In genomic region chr12:57520008-57520726, GRCh38 we compare ENCODE assay signal across 8 cellular contexts. TPM values are rescaled to one million over a fixed set of nuclear protein-coding genes. Genes with fewer than 3 reads are reported as not detected.
A peak's percentile ranks its signal among the peaks of the same experiment; 100 is the strongest.
DNase-seq lines count a peak whose midpoint lies in the region; ATAC-seq and TF ChIP-seq lines count a peak whose summit lies in the region.

Gene DDIT3 (minus strand): TSS chr12:57520514. CDS start chr12:57517406, 3,108 bp downstream.

- WGBS in neuronal stem cell (ENCODE audit: extremely low coverage in 2 of 2, insufficient read length in 2 of 2, insufficient replicate concordance in 1 of 2), 2 donors, result no CpG with 5 or more reads among the region's 48 CpGs

- H2BK120ac ChIP-seq in neuronal stem cell (ENCODE audit: low read depth, low read length), result no peak within 1 kb of the TSS

- peak; percentile 77 for ATAC-seq in foreskin keratinocyte

- H3K27me3 ChIP-seq in SJSA1 (replicated peaks) (no peaks in the 10 kb centered on the region), foreskin keratinocyte (no peaks in the 10 kb centered on the region), neuronal stem cell (ENCODE audit: control insufficient read depth in 3 of 3, insufficient read depth in 3 of 3, low read depth in 1 of 3, low read length in 3 of 3) (peaks cover 0 to 2% (median 0%) of the 10 kb centered on the region in 3 experiments), subcutaneous abdominal adipose tissue (ENCODE audit: control insufficient read depth in 5 of 5, insufficient read depth in 4 of 5, low read length in 5 of 5) (no peaks in the 10 kb centered on the region)

- H3K36me3 ChIP-seq in SJSA1 (peaks cover 73% of the 10 kb centered on the region), neuronal stem cell (replicated peaks in 1 of 2; ENCODE audit: control insufficient read depth in 2 of 2, insufficient read depth in 2 of 2, low read length in 2 of 2) (peaks cover 17 to 58% of the 10 kb centered on the region in 2 donors), subcutaneous abdominal adipose tissue (ENCODE audit: control insufficient read depth in 5 of 5, insufficient read depth in 5 of 5, low read length in 5 of 5) (peaks cover 10 to 40% (median 37%) of the 10 kb centered on the region in 5 donors)

- H3K27ac ChIP-seq in SJSA1 (peak within 1 kb of the TSS; percentile 95), foreskin keratinocyte (peak within 1 kb of the TSS; percentile 88), neuronal stem cell (replicated peaks; ENCODE audit: low read length) (peak within 1 kb of the TSS; percentile 90), subcutaneous abdominal adipose tissue (ENCODE audit: low read depth, low read length) (peak within 1 kb of the TSS; percentile 99)

- H3K79me1 ChIP-seq in neuronal stem cell (ENCODE audit: low read depth, low read length), result peaks cover 3% of the 10 kb centered on the region

- POLR2A ChIA-PET in HEK293T (lab: Yijun Ruan, JAX), result interaction anchor here (0.7 to 3.4 kb wide), 26 partner anchors 8 to 392 kb away, joined by 3 to 18 read pairs (median 4); partner anchors contain the start of genes DCTN2, GLI1, INHBE and LRP1

- H3K4me3 ChIP-seq in SJSA1 (peak within 1 kb of the TSS; percentile 60), neuronal stem cell (ENCODE audit: low read length in 2 of 2) (peak within 1 kb of the TSS; percentile 88 to 94), subcutaneous abdominal adipose tissue (ENCODE audit: low read depth in 1 of 5, low read length in 5 of 5) (peak within 1 kb of the TSS; percentile 93 to 100 (median 99))

- H4K91ac ChIP-seq in neuronal stem cell (ENCODE audit: low read depth, low read length, poor library complexity), result peak within 1 kb of the TSS; percentile 67

- CTCF ChIA-PET in HEK293T (lab: Yijun Ruan, JAX), result interaction anchor here (0.5 to 0.8 kb wide), 3 partner anchors 18 to 61 kb away, joined by 3 read pairs; no protein-coding TSS in a partner anchor

- H2BK5ac ChIP-seq in neuronal stem cell (ENCODE audit: low read length), result peak within 1 kb of the TSS; percentile 96

- peak within 1 kb of the TSS; percentile 76 for H2AFZ ChIP-seq in neuronal stem cell (ENCODE audit: low read length)

- H3K9me3 ChIP-seq in SJSA1 (replicated peaks), result no peaks in the 10 kb centered on the region
- H3K9me3 ChIP-seq in neuronal stem cell (replicated peaks in 1 of 2; ENCODE audit: control insufficient read depth in 2 of 2, insufficient read depth in 1 of 2, low read depth in 1 of 2, low read length in 2 of 2), result no peaks in the 10 kb centered on the region
- H3K9me3 ChIP-seq in subcutaneous abdominal adipose tissue (ENCODE audit: control insufficient read depth in 5 of 5, low read length in 5 of 5), result no peaks in the 10 kb centered on the region

- H3K9ac ChIP-seq in neuronal stem cell (ENCODE audit: low read depth, low read length, poor library complexity) (peak within 1 kb of the TSS; percentile 92), subcutaneous abdominal adipose tissue (ENCODE audit: low read length in 5 of 5) (peak within 1 kb of the TSS; percentile 95 to 99 (median 97))

- no peak for TF ChIP-seq CTCF in foreskin keratinocyte (conservative IDR thresholded peaks at IDR 0.05)

- peak within 1 kb of the TSS; percentile 82 for H3K4me2 ChIP-seq in neuronal stem cell (ENCODE audit: insufficient read depth, low read length, poor library complexity, severe bottlenecking)

- H4K8ac ChIP-seq in neuronal stem cell (ENCODE audit: low read depth, low read length), result peak within 1 kb of the TSS; percentile 19

- H3K4ac ChIP-seq in neuronal stem cell (ENCODE audit: low read length), result no peak within 1 kb of the TSS

- peak within 1 kb of the TSS; percentile 78 for H3K14ac ChIP-seq in neuronal stem cell (ENCODE audit: low read length)

- H2AK5ac ChIP-seq in neuronal stem cell (ENCODE audit: low read depth, low read length), result peak within 1 kb of the TSS; percentile 48

- H3K23ac ChIP-seq in neuronal stem cell (ENCODE audit: low read depth, low read length, poor library complexity), result peak within 1 kb of the TSS; percentile 66

- peak; percentile 84 for DNase-seq in GM04503 (ENCODE audit: low read depth)
- DNase-seq in HEK293T (ENCODE audit: extremely low spot score), result peak; percentile 95
- peak; percentile 98 for DNase-seq in MV-4-11 (lab: John Stamatoyannopoulos, UW)
- no peak for DNase-seq in SJSA1 (ENCODE audit: low read depth in 1 of 2, low spot score in 2 of 2)
- peak; percentile 98 to 100 (median 99) for DNase-seq in activated naive CD4-positive, alpha-beta T cell (lab: John Stamatoyannopoulos, UW)
- DNase-seq in foreskin keratinocyte, result peak; percentile 89 to 95
- peak; percentile 99 for DNase-seq in neuronal stem cell (ENCODE audit: low spot score)

- H2BK15ac ChIP-seq in neuronal stem cell (ENCODE audit: low read length), result no peak within 1 kb of the TSS

- peaks cover 66% of the 10 kb centered on the region for H3K4me1 ChIP-seq in SJSA1 (replicated peaks)
- peaks cover 14% of the 10 kb centered on the region for H3K4me1 ChIP-seq in foreskin keratinocyte
- peaks cover 27% of the 10 kb centered on the region in 2 donors for H3K4me1 ChIP-seq in neuronal stem cell (ENCODE audit: control insufficient read depth in 2 of 2, insufficient read depth in 1 of 2, low read depth in 1 of 2, low read length in 2 of 2)
- H3K4me1 ChIP-seq in subcutaneous abdominal adipose tissue (ENCODE audit: control insufficient read depth in 5 of 5, insufficient read depth in 5 of 5, low read length in 5 of 5), result peaks cover 25 to 72% (median 68%) of the 10 kb centered on the region in 5 donors

- H2BK12ac ChIP-seq in neuronal stem cell (ENCODE audit: low read length), result no peak within 1 kb of the TSS

- peak within 1 kb of the TSS; percentile 63 for H3K18ac ChIP-seq in neuronal stem cell (ENCODE audit: low read length)

TF ChIP-seq in HEK293T, 16 proteins besides CTCF, POLR2A, EP300 and RAD21:
- no peak for TF ChIP-seq TARDBP (IDR thresholded peaks at IDR 0.05)
- 0 out of 2 replicates have a peak, but pooled peaks have one; percentile 11 for TF ChIP-seq L3MBTL2 (conservative IDR thresholded peaks at IDR 0.05)
- TF ChIP-seq SP1 (IDR thresholded peaks at IDR 0.05), result no peak
- TF ChIP-seq CTBP1 (IDR thresholded peaks at IDR 0.05; ENCODE audit: borderline replicate concordance), result no peak
- peak; percentile 97 for TF ChIP-seq ELF4 (IDR thresholded peaks at IDR 0.05)
- TF ChIP-seq PKNOX1 (IDR thresholded peaks at IDR 0.05), result peak; percentile 92

RNA-seq across cellular contexts. Expression of gene DDIT3, which starts in this region (rescaled TPM):
- 564 and 686 TPM in 2 replicates for total RNA-seq in SJSA1 (2014; rRNA removed; shearing (Covaris generic))
- total RNA-seq in foreskin keratinocyte, result 14.5 and 15.2 TPM in 2 replicates
- 17.7 and 20.0 TPM in 2 replicates for polyA plus RNA-seq in foreskin keratinocyte
- 7.3 TPM for polyA plus RNA-seq in neuronal stem cell (2013, experiment 1 of 2)
- 5.7 TPM for polyA plus RNA-seq in neuronal stem cell (2013, experiment 2 of 2)

Comparison
In these comparisons a context has a peak if more than half of its experiments do, and no peak if none do; other contexts are left out.
1. RNA of gene DDIT3 (total RNA-seq): 564 to 686 TPM in SJSA1; 14.5 to 15.2 TPM in foreskin keratinocyte; every median in the first group is over 10 times any median in the second.
2. DNase-seq: peak in GM04503 (single experiment), HEK293T (single experiment), MV-4-11 (single experiment), activated naive CD4-positive, alpha-beta T cell (4 of 4), foreskin keratinocyte (2 of 2) and neuronal stem cell (single experiment); none in SJSA1 (0 of 2).
3. Peak in every context shown above with its lines, with median percentiles within 50 percentile points of each other: H3K27ac ChIP-seq and H3K4me3 ChIP-seq.